ENCODE assay signal across 19 cellular contexts in the genomic region with DNA sequence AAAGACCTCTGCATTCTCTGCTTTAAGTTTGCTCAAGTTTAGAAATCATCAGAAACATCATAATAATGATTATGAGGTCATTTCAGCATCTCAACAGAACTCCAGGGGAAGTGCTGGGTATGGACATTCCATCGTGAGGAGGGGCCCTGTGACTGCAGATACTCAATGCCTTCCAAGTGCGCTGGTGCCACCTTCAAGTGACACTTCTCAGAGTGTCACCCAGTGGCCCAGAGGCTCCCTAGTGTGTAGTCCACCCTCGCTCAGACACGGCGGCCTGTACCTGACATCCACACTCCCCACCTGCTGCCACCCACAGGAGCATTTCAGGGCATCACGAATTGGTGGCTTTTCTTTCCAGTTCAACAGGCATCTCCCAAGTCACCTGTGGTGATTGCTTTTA. TPM values are rescaled to one million over a fixed set of nuclear protein-coding genes. Genes with fewer than 3 reads are reported as not detected.
DNase-seq lines count a peak whose midpoint lies in the region; ATAC-seq and TF ChIP-seq lines count a peak whose summit lies in the region.
"Had no signal": no experiment of that assay in that cellular context is flagged by ENCODE, and none has a peak within 500 bp of the region (broad histone marks: within the 10 kb centered on the region; RNA-seq: fewer than 3 reads in every experiment).

No MANE protein-coding gene starts in this region.

- ATAC-seq in IMR-90 (ENCODE audit: low read depth) (no peak), left lobe of liver (no peak), sciatic nerve (no peak)
- ATAC-seq: K562, PC-3 had no signal

- dilution Hi-C loops in IMR-90 (cut with HindIII; ENCODE audit: low sequenced_read_pairs, unreplicated experiment): no loop called here

- peaks cover 9 to 42% of the 10 kb centered on the region in 2 experiments; a peak in 3 of 4 replicates for H3K79me1 ChIP-seq in IMR-90 (ENCODE audit: low read depth in 1 of 2, low read length in 2 of 2)

- 0 out of 2 replicates have a peak overlapping the region, but pooled peaks have one; percentile 4 for H3K14ac ChIP-seq in IMR-90 (replicated peaks; ENCODE audit: low read depth, low read length)

- no peak overlapping the region; the same call in 1 of the 2 replicates for H3K23ac ChIP-seq in IMR-90 (ENCODE audit: low read depth, low read length)

- H3K4ac ChIP-seq in IMR-90 (ENCODE audit: low read depth, low read length): peak overlapping the region; percentile 80

- H2AK9ac ChIP-seq in IMR-90 (replicated peaks; ENCODE audit: low read depth, low read length, poor library complexity): peak overlapping the region; percentile 66

- TF ChIP-seq RAD21 in IMR-90 (IDR thresholded peaks at IDR 0.05; ENCODE audit: low read length): no peak

- no peak for TF ChIP-seq POLR2A in IMR-90 (IDR thresholded peaks at IDR 0.05; ENCODE audit: low read depth, low read length)

- no peaks in the 10 kb centered on the region for H3K36me3 ChIP-seq in GM23248 (ENCODE audit: low read depth)
- no peaks in the 10 kb centered on the region for H3K36me3 ChIP-seq in IMR-90 (ENCODE audit: control insufficient read depth, insufficient read depth, low read length)

- no peaks in the 10 kb centered on the region for H3K9me2 ChIP-seq in GM23248 (ENCODE audit: insufficient read depth)

- no peak overlapping the region for H3K9ac ChIP-seq in GM23248
- H3K9ac ChIP-seq in IMR-90 (ENCODE audit: low read depth, low read length): no peak overlapping the region

- BruUV-seq in IMR-90 (replicated peaks; lab: Mats Ljungman, UMichigan): no TSS peak

- H3K56ac ChIP-seq in IMR-90 (ENCODE audit: extremely low read depth, insufficient read depth, low read length): no peak overlapping the region

- H3K9me3 ChIP-seq in GM23248 (ENCODE audit: low read depth): no peaks in the 10 kb centered on the region
- peaks cover 2% of the 10 kb centered on the region; the same call in 1 of the 2 replicates for H3K9me3 ChIP-seq in IMR-90 (ENCODE audit: control insufficient read depth, insufficient read depth, low read length)

- H2BK5ac ChIP-seq in IMR-90 (ENCODE audit: low read depth, low read length, poor library complexity, severe bottlenecking): no peak overlapping the region

- H4K20me1 ChIP-seq in GM23248 (ENCODE audit: insufficient read depth): no peaks in the 10 kb centered on the region
- no peaks in the 10 kb centered on the region; the same call in 1 of the 2 replicates for H4K20me1 ChIP-seq in IMR-90 (ENCODE audit: insufficient read depth, low read length)

- H2BK20ac ChIP-seq in IMR-90 (ENCODE audit: low read depth, low read length): peak overlapping the region; percentile 75

- POLR2A ChIA-PET in IMR-90 (lab: Charles Lee; ENCODE audit: unreplicated experiment): no interaction called here

- CTCF ChIA-PET in IMR-90 (lab: Yijun Ruan, JAX): no interaction called here

- H3K27ac ChIP-seq in GM23248: no peak overlapping the region
- H3K27ac ChIP-seq in IMR-90 (ENCODE audit: insufficient read depth, low read length): no peak overlapping the region
- H3K27ac ChIP-seq: C4-2B, SK-N-MC had no signal

- in situ Hi-C loops in GM23248 (cut with MboI) (no loop called here), IMR-90 (cut with MboI; ENCODE audit: low sequenced_read_pairs) (loop anchor here (5.0 to 25.0 kb wide), 2 partner anchors 72 to 162 kb away; no protein-coding TSS in a partner anchor)

- H3K79me2 ChIP-seq in GM23248 (ENCODE audit: insufficient read depth): no peaks in the 10 kb centered on the region

- TF ChIP-seq CTCF in IMR-90 (conservative IDR thresholded peaks at IDR 0.05; ENCODE audit: low read depth, low read length): no peak

- H2AFZ ChIP-seq in GM23248 (no peak overlapping the region), IMR-90 (replicated peaks; ENCODE audit: low read length, poor library complexity) (no peak overlapping the region)

- H2BK120ac ChIP-seq in IMR-90 (ENCODE audit: low read depth, low read length): peak overlapping the region; percentile 76

- H3K27me3 ChIP-seq in GM23248 (replicated peaks; ENCODE audit: insufficient read depth): 0 out of 2 replicates have a peak, but pooled peaks cover 8% of the 10 kb centered on the region
- no peaks in the 10 kb centered on the region for H3K27me3 ChIP-seq in IMR-90 (ENCODE audit: control insufficient read depth, insufficient read depth, low read length)

- H3K4me1 ChIP-seq in GM23248 (ENCODE audit: insufficient read depth) (no peaks in the 10 kb centered on the region), IMR-90 (ENCODE audit: control insufficient read depth, insufficient read depth, low read length) (peaks cover 17% of the 10 kb centered on the region)

- H2BK15ac ChIP-seq in IMR-90 (ENCODE audit: low read depth, low read length): peak overlapping the region; percentile 36; the same call in 2 of the 3 replicates

- DNase-seq in GM23248 (peak; percentile 20), IMR-90 (no peak), left lobe of liver (ENCODE audit: low spot score) (peak; percentile 19), sciatic nerve (ENCODE audit: low spot score) (peak; percentile 31), GF-D8 (lab: John Stamatoyannopoulos, UW) (no peak), dedifferentiated amniotic fluid mesenchymal stem cell (ENCODE audit: extremely low spot score) (no peak), pons (ENCODE audit: low spot score) (no peak), SHP77 treated with DMSO at 0.1 percent for 48 hours (lab: John Stamatoyannopoulos, UW) (no peak)
- DNase-seq: DND-41, GDM1, NCI-H1417, NCI-H2029, NCI-H2171 treated with DMSO at 0.1 percent for 48 hours, NCI-H446 treated with DMSO at 0.1 percent for 48 hours, NCI-H774, PC-3 had no signal

- H3K4me3 ChIP-seq in GM23248 (no peak overlapping the region), IMR-90 (ENCODE audit: insufficient read depth, low read depth, low read length) (no peak overlapping the region)
- H3K4me3 ChIP-seq: K562, SK-N-MC had no signal

- H3K4me2 ChIP-seq in GM23248 (ENCODE audit: unreplicated experiment): no peak overlapping the region
- H3K4me2 ChIP-seq in IMR-90 (ENCODE audit: low read depth, low read length): no peak overlapping the region

- H4K5ac ChIP-seq in IMR-90 (ENCODE audit: low read depth, low read length): no peak overlapping the region

- intact Hi-C loops in IMR-90 (cut with micrococcal nuclease) (loop anchor here (2.0 kb wide), 2 partner anchors 67 to 195 kb away; no protein-coding TSS in a partner anchor), sciatic nerve (cut with DNase I) (loop anchor here (5.0 to 10.0 kb wide), 2 partner anchors 95 to 162 kb away; no protein-coding TSS in a partner anchor)

- H4K91ac ChIP-seq in IMR-90 (ENCODE audit: insufficient read depth, low read depth, low read length): peak overlapping the region; percentile 68

- 92% methylated on average over 6 of the region's 6 CpGs for WGBS in GM23248 (ENCODE audit: low coverage in 1 of 2, low lambda C conversion rate in 2 of 2, missing lambda C conversion rate in 2 of 2), 2 experiments
- WGBS in IMR-90 (ENCODE audit: extremely low coverage in 2 of 2, insufficient read length in 1 of 2), 2 experiments: no CpG with 5 or more reads among the region's 6 CpGs

- H3K18ac ChIP-seq in IMR-90 (ENCODE audit: low read depth, low read length): no peak overlapping the region

- H2AK5ac ChIP-seq in IMR-90 (ENCODE audit: low read depth, low read length): peak overlapping the region; percentile 98

- H4K8ac ChIP-seq in IMR-90 (ENCODE audit: low read depth in 2 of 2, low read length in 2 of 2): peak overlapping the region in 1 of 2 experiments; percentile 23; a peak in 1 of 4 replicates

- H3K9me1 ChIP-seq in IMR-90 (ENCODE audit: insufficient read depth, low read length): peaks cover 20% of the 10 kb centered on the region

- no peaks in the 10 kb centered on the region for H3F3A ChIP-seq in GM23248 (ENCODE audit: insufficient read depth)

TF ChIP-seq in IMR-90, 13 proteins besides CTCF, POLR2A, EP300 and RAD21 (continues in another document):
- TF ChIP-seq FOS (IDR thresholded peaks at IDR 0.05; ENCODE audit: low read depth, low read length) (no peak), BHLHE40 (IDR thresholded peaks at IDR 0.05; ENCODE audit: low read depth, low read length) (no peak), CEBPB (IDR thresholded peaks at IDR 0.05; ENCODE audit: low read depth, low read length) (no peak), MAZ (IDR thresholded peaks at IDR 0.05; ENCODE audit: borderline replicate concordance, low read depth, low read length) (no peak), CHD1 (IDR thresholded peaks at IDR 0.05; ENCODE audit: low read depth, low read length) (no peak), RCOR1 (IDR thresholded peaks at IDR 0.05; ENCODE audit: insufficient replicate concordance, low read length) (no peak), MXI1 (IDR thresholded peaks at IDR 0.05; ENCODE audit: borderline replicate concordance, low read depth, low read length) (no peak), NFE2L2 (IDR thresholded peaks at IDR 0.05; ENCODE audit: low read depth, low read length) (no peak), USF2 (IDR thresholded peaks at IDR 0.05; ENCODE audit: low read depth, low read length) (no peak), RFX5 (IDR thresholded peaks at IDR 0.05; ENCODE audit: low read depth, low read length) (no peak), SMC3 (IDR thresholded peaks at IDR 0.05; ENCODE audit: low read depth, low read length) (no peak)
- TF ChIP-seq, protein P1, sequence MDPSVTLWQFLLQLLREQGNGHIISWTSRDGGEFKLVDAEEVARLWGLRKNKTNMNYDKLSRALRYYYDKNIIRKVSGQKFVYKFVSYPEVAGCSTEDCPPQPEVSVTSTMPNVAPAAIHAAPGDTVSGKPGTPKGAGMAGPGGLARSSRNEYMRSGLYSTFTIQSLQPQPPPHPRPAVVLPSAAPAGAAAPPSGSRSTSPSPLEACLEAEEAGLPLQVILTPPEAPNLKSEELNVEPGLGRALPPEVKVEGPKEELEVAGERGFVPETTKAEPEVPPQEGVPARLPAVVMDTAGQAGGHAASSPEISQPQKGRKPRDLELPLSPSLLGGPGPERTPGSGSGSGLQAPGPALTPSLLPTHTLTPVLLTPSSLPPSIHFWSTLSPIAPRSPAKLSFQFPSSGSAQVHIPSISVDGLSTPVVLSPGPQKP (IDR thresholded peaks at IDR 0.05; ENCODE audit: borderline replicate concordance, low read depth, low read length): no peak

RNA-seq across cellular contexts. Expression of gene PXDN, which starts 5.4 kb away (rescaled TPM):
- 263 and 291 TPM in 2 replicates for total RNA-seq in GM23248 (2014; rRNA removed; shearing (Covaris generic))
- polyA plus RNA-seq in GM23248 (2016; fragmentation: Nextera tagmentation; extraction: Ambion mirVana): 222 and 235 TPM in 2 replicates
- 148 and 153 TPM in 2 replicates for total RNA-seq in IMR-90 (2012; rRNA removed)
- polyA plus RNA-seq in IMR-90 (2012; rRNA removed): 268 and 332 TPM in 2 replicates
- polyA plus RNA-seq in IMR-90 (2012; cell fraction: cytosol; rRNA removed): 300 and 432 TPM in 2 replicates
- 369 and 399 TPM in 2 replicates for polyA plus RNA-seq in IMR-90 (2012; cell fraction: nucleus; rRNA removed; ENCODE audit: low replicate concordance)
- total RNA-seq in left lobe of liver: 9.4 TPM
- 38.1 TPM for total RNA-seq in sciatic nerve
- polyA plus RNA-seq: K562 had no signal

Comparison
In these comparisons a context has a peak if more than half of its experiments do, and no peak if none do; other contexts are left out.
1. DNase-seq: peak in GM23248 (single experiment), left lobe of liver (single experiment) and sciatic nerve (single experiment); none in IMR-90 (single experiment), GF-D8 (single experiment), dedifferentiated amniotic fluid mesenchymal stem cell (single experiment), pons (single experiment) and SHP77 treated with DMSO at 0.1 percent for 48 hours (single experiment).